Comparison of ENCODE assay signal across 1 cellular context in the genomic region with DNA sequence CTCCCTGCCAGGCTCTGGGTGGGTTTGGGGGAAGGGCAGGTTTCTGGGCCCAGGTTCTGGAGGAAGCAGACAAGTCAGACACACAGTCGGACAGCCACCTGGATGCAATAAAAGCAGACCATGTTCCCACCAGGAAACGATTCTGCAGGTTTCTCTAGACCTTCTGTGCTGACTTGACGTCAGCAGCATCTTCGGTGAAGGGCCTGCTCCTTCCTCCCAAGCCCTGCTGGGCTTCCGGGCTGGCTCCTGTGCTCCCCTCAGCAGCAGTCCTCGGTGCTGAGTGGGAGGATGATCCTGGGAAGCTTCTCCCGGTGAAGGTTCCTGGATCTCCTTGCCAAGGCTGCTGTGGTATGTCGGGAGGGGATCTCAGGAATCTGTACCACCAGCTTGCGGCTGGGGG.
TF ChIP-seq lines count a peak whose summit lies in the region.

No MANE protein-coding gene starts in this region.

TF ChIP-seq in IMR-90, 13 proteins besides CTCF, POLR2A, EP300 and RAD21 (continued from another document):
- TF ChIP-seq CHD1 (IDR thresholded peaks at IDR 0.05; ENCODE audit: low read depth, low read length) (no peak), MAZ (IDR thresholded peaks at IDR 0.05; ENCODE audit: borderline replicate concordance, low read depth, low read length) (no peak)
